In the genomic region with DNA sequence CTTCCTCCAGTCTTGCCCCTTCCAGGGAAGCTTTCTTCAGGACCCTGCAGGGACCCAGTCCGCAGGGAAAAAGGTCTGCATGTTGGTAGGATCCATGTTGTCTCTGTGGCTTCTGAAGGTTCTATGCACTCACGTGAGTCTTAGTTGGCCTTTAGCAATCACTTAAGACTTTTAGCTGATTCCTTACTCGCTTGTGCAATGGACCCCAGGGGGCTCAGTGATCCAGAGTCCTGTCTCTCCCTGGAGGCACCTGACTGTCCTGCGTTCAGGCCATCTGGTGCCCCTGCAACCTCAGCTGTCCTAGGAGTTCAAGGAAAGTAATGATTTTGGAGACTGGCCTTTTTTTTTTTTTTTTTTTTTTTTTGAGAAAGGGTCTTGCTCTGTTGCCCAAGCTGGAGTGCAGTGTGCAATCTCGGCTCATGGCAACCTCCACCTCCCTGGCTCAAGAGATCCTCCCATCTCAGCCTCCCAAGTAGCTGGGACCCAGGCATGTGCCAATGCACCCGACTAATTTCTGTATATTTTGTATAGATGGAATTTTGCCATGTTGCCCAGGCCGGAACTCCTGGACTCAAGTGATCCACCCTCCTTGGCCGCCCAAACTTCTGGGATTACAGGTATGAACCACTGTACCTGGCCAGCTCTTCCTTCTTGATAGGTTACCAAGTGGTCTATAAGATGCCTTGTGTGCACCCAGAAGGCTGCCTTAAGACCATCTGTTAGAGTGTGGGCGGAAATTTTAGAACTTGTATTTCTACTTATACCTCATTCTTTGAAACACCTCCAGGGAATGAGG, we compare ENCODE assay signal across 17 cellular contexts. TPM values are rescaled to one million over a fixed set of nuclear protein-coding genes. Genes with fewer than 3 reads are reported as not detected.
DNase-seq lines count a peak whose midpoint lies in the region; ATAC-seq lines count a peak whose summit lies in the region.
"Had no signal": no experiment of that assay in that cellular context is flagged by ENCODE, and none has a peak within 500 bp of the region (broad histone marks: within the 10 kb centered on the region; RNA-seq: fewer than 3 reads in every experiment).

No MANE protein-coding gene starts in this region.

- in situ Hi-C loops in KBM-7 (cut with MboI; ENCODE audit: low pct_unique_long_range_greater_than_20kb, low sequenced_read_pairs): no loop called here

- POLR2A ChIA-PET in activated CD4-positive, alpha-beta memory T cell treated with anti-CD3 and anti-CD28 coated beads for 36 hours (lab: Charles Lee): no interaction called here
- POLR2A ChIA-PET in activated CD4-positive, alpha-beta T cell treated with anti-CD3 and anti-CD28 coated beads, Interleukin-2, amount 10 ng/mL, durations not matched to agents 7 days and 5 days (lab: Charles Lee): no interaction called here

- H3K4me3 Mint-ChIP-seq in activated CD4-positive, alpha-beta memory T cell treated with anti-CD3 and anti-CD28 coated beads for 36 hours: no peak overlapping the region
- H3K4me3 Mint-ChIP-seq in activated CD4-positive, alpha-beta T cell treated with anti-CD3 and anti-CD28 coated beads, Interleukin-2, amount 10 ng/mL, durations not matched to agents 7 days and 5 days: no peak overlapping the region

- H3K4me1 Mint-ChIP-seq in activated CD4-positive, alpha-beta memory T cell treated with anti-CD3 and anti-CD28 coated beads for 36 hours (ENCODE audit: low read depth): peaks cover 7% of the 10 kb centered on the region
- H3K4me1 Mint-ChIP-seq in activated CD4-positive, alpha-beta T cell treated with anti-CD3 and anti-CD28 coated beads, Interleukin-2, amount 10 ng/mL, durations not matched to agents 7 days and 5 days: peaks cover 20% of the 10 kb centered on the region

- H3K9me3 Mint-ChIP-seq in activated CD4-positive, alpha-beta memory T cell treated with anti-CD3 and anti-CD28 coated beads for 36 hours: peaks cover 20% of the 10 kb centered on the region
- H3K9me3 Mint-ChIP-seq in activated CD4-positive, alpha-beta T cell treated with anti-CD3 and anti-CD28 coated beads, Interleukin-2, amount 10 ng/mL, durations not matched to agents 7 days and 5 days: peaks cover 9% of the 10 kb centered on the region

- intact Hi-C loops in activated CD4-positive, alpha-beta memory T cell treated with anti-CD3 and anti-CD28 coated beads for 36 hours (cut with micrococcal nuclease): loop anchor here (5.0 kb wide), 1 partner anchor 162 kb away; no protein-coding TSS in a partner anchor

- no peak overlapping the region for H3K27ac Mint-ChIP-seq in activated CD4-positive, alpha-beta memory T cell treated with anti-CD3 and anti-CD28 coated beads for 36 hours
- no peak overlapping the region for H3K27ac Mint-ChIP-seq in activated CD4-positive, alpha-beta T cell treated with anti-CD3 and anti-CD28 coated beads, Interleukin-2, amount 10 ng/mL, durations not matched to agents 7 days and 5 days

- ATAC-seq in HG03571 (IDR thresholded peaks at IDR 0.05; ENCODE audit: unreplicated experiment): no peak
- ATAC-seq: K562 had no signal

- CTCF ChIA-PET in activated CD4-positive, alpha-beta memory T cell treated with anti-CD3 and anti-CD28 coated beads for 36 hours (lab: Charles Lee): interaction anchor here (0.9 to 2.1 kb wide), 4 partner anchors 12 to 185 kb away, joined by 3 to 12 read pairs (median 6); no protein-coding TSS in a partner anchor
- CTCF ChIA-PET in activated CD4-positive, alpha-beta T cell treated with anti-CD3 and anti-CD28 coated beads, Interleukin-2, amount 10 ng/mL, durations not matched to agents 7 days and 5 days (lab: Charles Lee): interaction anchor here (0.8 to 1.8 kb wide), 3 partner anchors 12 to 185 kb away, joined by 3 to 8 read pairs (median 3); no protein-coding TSS in a partner anchor

- H3K36me3 Mint-ChIP-seq in activated CD4-positive, alpha-beta memory T cell treated with anti-CD3 and anti-CD28 coated beads for 36 hours: peaks cover 9% of the 10 kb centered on the region
- no peaks in the 10 kb centered on the region for H3K36me3 Mint-ChIP-seq in activated CD4-positive, alpha-beta T cell treated with anti-CD3 and anti-CD28 coated beads, Interleukin-2, amount 10 ng/mL, durations not matched to agents 7 days and 5 days (ENCODE audit: low read depth)

- H3K27me3 Mint-ChIP-seq in activated CD4-positive, alpha-beta memory T cell treated with anti-CD3 and anti-CD28 coated beads for 36 hours: no peaks in the 10 kb centered on the region
- no peaks in the 10 kb centered on the region for H3K27me3 Mint-ChIP-seq in activated CD4-positive, alpha-beta T cell treated with anti-CD3 and anti-CD28 coated beads, Interleukin-2, amount 10 ng/mL, durations not matched to agents 7 days and 5 days

- peak; percentile 43 for DNase-seq in activated CD8-positive, alpha-beta memory T cell treated with anti-CD3 and anti-CD28 coated beads for 24 hours
- no peak for DNase-seq in activated CD8-positive, alpha-beta memory T cell treated with anti-CD3 and anti-CD28 coated beads, Interleukin-2, amount 50 U/mL, for 4 hours
- peak; percentile 5 for DNase-seq in activated CD4-positive, alpha-beta memory T cell treated with anti-CD3 and anti-CD28 coated beads for 36 hours
- DNase-seq in inferior parietal cortex (ENCODE audit: extremely low spot score) (peak; percentile 32), superior temporal gyrus (ENCODE audit: extremely low spot score) (peak; percentile 23), KBM-7 (no peak)
- no peak for DNase-seq in activated CD4-positive, alpha-beta T cell treated with anti-CD3 and anti-CD28 coated beads, Interleukin-2, amount 10 ng/mL, durations not matched to agents 7 days and 5 days
- DNase-seq: 8988T, C1 segment of cervical spinal cord, GM23248, NCI-H1092, NCI-H2107, NCI-H345, NCI-H748 treated with DMSO at 0.1 percent for 48 hours, PC-9 had no signal

RNA-seq across cellular contexts. Expression of a gene that starts 4.6 kb away (rescaled TPM):
- total RNA-seq in activated CD4-positive, alpha-beta memory T cell treated with anti-CD3 and anti-CD28 coated beads for 36 hours: 10 to 100 TPM; 69.3 to 74.4 TPM
- total RNA-seq in activated CD4-positive, alpha-beta T cell treated with anti-CD3 and anti-CD28 coated beads, Interleukin-2, amount 10 ng/mL, durations not matched to agents 7 days and 5 days: 10 to 100 TPM; 76.0 to 91.3 TPM

RNA-seq across cellular contexts. Expression of a gene that starts 14.2 kb away (rescaled TPM):
- total RNA-seq in activated CD4-positive, alpha-beta memory T cell treated with anti-CD3 and anti-CD28 coated beads for 36 hours: 1 to 10 TPM; 2.3 to 3.1 TPM
- total RNA-seq in activated CD4-positive, alpha-beta T cell treated with anti-CD3 and anti-CD28 coated beads, Interleukin-2, amount 10 ng/mL, durations not matched to agents 7 days and 5 days: 100 to 1,000 TPM; 158 to 193 TPM
- total RNA-seq: GM23248 had no signal

RNA-seq across cellular contexts. Expression of a gene that starts 43.7 kb away (rescaled TPM):
- total RNA-seq in activated CD4-positive, alpha-beta memory T cell treated with anti-CD3 and anti-CD28 coated beads for 36 hours: 10 to 100 TPM; 35.3 to 42.7 TPM
- total RNA-seq in activated CD4-positive, alpha-beta T cell treated with anti-CD3 and anti-CD28 coated beads, Interleukin-2, amount 10 ng/mL, durations not matched to agents 7 days and 5 days: 10 to 100 TPM; 31.6 to 42.1 TPM

RNA-seq across cellular contexts. Expression of a gene that starts 43.8 kb away (rescaled TPM):
- 100 to 1,000 TPM; 241 to 252 TPM for total RNA-seq in activated CD4-positive, alpha-beta memory T cell treated with anti-CD3 and anti-CD28 coated beads for 36 hours
- total RNA-seq in activated CD4-positive, alpha-beta T cell treated with anti-CD3 and anti-CD28 coated beads, Interleukin-2, amount 10 ng/mL, durations not matched to agents 7 days and 5 days: 100 to 1,000 TPM; 187 to 211 TPM

RNA-seq across cellular contexts. Expression of a gene that starts 49.3 kb away (rescaled TPM):
- 10 to 100 TPM; 17.0 to 19.2 TPM for total RNA-seq in activated CD4-positive, alpha-beta memory T cell treated with anti-CD3 and anti-CD28 coated beads for 36 hours
- 1 to 10 TPM; 3.0 to 3.7 TPM for total RNA-seq in activated CD4-positive, alpha-beta T cell treated with anti-CD3 and anti-CD28 coated beads, Interleukin-2, amount 10 ng/mL, durations not matched to agents 7 days and 5 days
- total RNA-seq: PC-9 had no signal

Comparison
In these comparisons a context has a peak if more than half of its experiments do, and no peak if none do; other contexts are left out.
1. DNase-seq: peak in activated CD8-positive, alpha-beta memory T cell treated with anti-CD3 and anti-CD28 coated beads for 24 hours (single experiment), activated CD4-positive, alpha-beta memory T cell treated with anti-CD3 and anti-CD28 coated beads for 36 hours (single experiment), inferior parietal cortex (single experiment) and superior temporal gyrus (single experiment); none in activated CD8-positive, alpha-beta memory T cell treated with anti-CD3 and anti-CD28 coated beads, Interleukin-2, amount 50 U/mL, for 4 hours (single experiment), activated CD4-positive, alpha-beta T cell treated with anti-CD3 and anti-CD28 coated beads, Interleukin-2, amount 10 ng/mL, durations not matched to agents 7 days and 5 days (single experiment) and KBM-7 (single experiment).
2. RNA of a gene that starts 14.2 kb away (total RNA-seq): 158 to 193 TPM in activated CD4-positive, alpha-beta T cell treated with anti-CD3 and anti-CD28 coated beads, Interleukin-2, amount 10 ng/mL, durations not matched to agents 7 days and 5 days; 2.3 to 3.1 TPM in activated CD4-positive, alpha-beta memory T cell treated with anti-CD3 and anti-CD28 coated beads for 36 hours; every median in the first group is over 10 times any median in the second.